ENCODE assay signal across 8 cellular contexts in the genomic region with DNA sequence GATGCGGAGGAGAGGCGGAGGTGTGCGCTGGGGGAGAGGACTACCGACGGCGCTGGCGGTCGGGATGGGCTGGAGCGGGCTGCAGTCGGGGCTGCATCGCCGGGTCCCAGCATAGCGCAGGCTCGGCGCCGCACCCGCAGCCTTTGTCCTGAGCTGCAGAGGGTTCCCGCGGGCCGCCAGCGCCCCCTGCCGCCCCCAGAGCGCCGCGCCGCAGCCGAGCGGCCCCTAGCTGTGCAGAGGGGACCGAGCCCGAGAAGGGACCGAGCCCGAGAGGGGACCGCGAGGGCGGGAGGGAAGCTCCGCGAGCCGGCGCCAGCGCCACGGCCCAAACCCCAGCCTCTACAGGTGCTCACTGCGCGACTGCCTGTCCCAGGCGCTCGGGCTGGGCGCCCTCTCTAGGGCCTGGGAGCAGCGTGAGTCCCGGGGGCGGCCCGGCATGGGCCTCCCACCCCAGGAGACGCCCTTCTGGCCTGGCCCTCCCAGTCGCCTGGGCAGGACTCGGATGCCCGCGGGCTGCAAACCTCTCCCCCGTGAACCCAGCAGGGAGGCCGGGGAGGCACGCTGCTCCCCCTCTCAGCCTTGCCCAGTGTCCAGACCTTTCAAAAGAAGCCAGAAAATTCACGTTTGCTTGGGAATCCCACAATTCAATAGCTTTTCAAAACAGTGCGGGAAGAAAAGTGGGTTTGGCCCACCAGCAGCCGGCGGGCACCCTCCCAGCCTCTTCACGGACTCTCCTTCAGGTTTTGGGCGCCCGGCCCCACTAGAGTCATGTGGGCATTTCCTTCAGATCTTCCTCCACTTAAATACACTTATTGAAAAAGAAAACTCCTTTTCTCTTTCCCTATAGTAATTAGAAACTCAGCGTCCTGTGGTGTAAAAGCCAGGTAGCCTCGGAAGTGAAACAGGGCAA.
DNase-seq lines count a peak whose midpoint lies in the region; ATAC-seq, FAIRE-seq and TF ChIP-seq lines count a peak whose summit lies in the region.

No MANE protein-coding gene starts in this region.

- H3K4me3 ChIP-seq in DOHH2 (ENCODE audit: low read length) (no peak overlapping the region), SU-DHL-6 (ENCODE audit: insufficient read depth, low read length, poor library complexity, severe bottlenecking) (no peak overlapping the region), breast epithelium (peak overlapping the region in 2 of 3 donors; percentile 43 to 66), skeletal muscle satellite cell (ENCODE audit: low read length) (peak overlapping the region; percentile 67)

- no peaks in the 10 kb centered on the region for H3K9me2 ChIP-seq in DOHH2 (replicated peaks; ENCODE audit: control insufficient read depth, low read length)
- no peaks in the 10 kb centered on the region for H3K9me2 ChIP-seq in SU-DHL-6 (replicated peaks; ENCODE audit: insufficient read depth, low read length)

- H3K27me3 ChIP-seq in DOHH2 (ENCODE audit: control insufficient read depth, low read length): peaks cover 49% of the 10 kb centered on the region
- H3K27me3 ChIP-seq in SU-DHL-6 (ENCODE audit: low read length): no peaks in the 10 kb centered on the region
- peaks cover 0 to 6% of the 10 kb centered on the region in 2 donors for H3K27me3 ChIP-seq in breast epithelium
- peaks cover 53% of the 10 kb centered on the region for H3K27me3 ChIP-seq in skeletal muscle satellite cell (ENCODE audit: control insufficient read depth, insufficient read depth, low read length)

- no peaks in the 10 kb centered on the region for H4K20me1 ChIP-seq in DOHH2 (ENCODE audit: control insufficient read depth, insufficient read depth, low read depth, low read length)
- H4K20me1 ChIP-seq in SU-DHL-6 (ENCODE audit: low read depth, low read length): no peaks in the 10 kb centered on the region

- H3K9me3 ChIP-seq in DOHH2 (ENCODE audit: control insufficient read depth, insufficient read depth, low read length) (no peaks in the 10 kb centered on the region), SU-DHL-6 (ENCODE audit: insufficient read depth, low read length) (no peaks in the 10 kb centered on the region), breast epithelium (no peaks in the 10 kb centered on the region), skeletal muscle satellite cell (replicated peaks; ENCODE audit: low read length) (no peaks in the 10 kb centered on the region)

- no peak overlapping the region for H3K9ac ChIP-seq in SU-DHL-6 (ENCODE audit: low read length)
- H3K9ac ChIP-seq in skeletal muscle satellite cell (ENCODE audit: low read depth, low read length): peak overlapping the region; percentile 49

- TF ChIP-seq CTCF in DOHH2 (IDR thresholded peaks at IDR 0.05; ENCODE audit: low read depth, low read length, poor library complexity, severe bottlenecking): peak; percentile 81
- peak; percentile 92 for TF ChIP-seq CTCF in SU-DHL-6 (IDR thresholded peaks at IDR 0.05; ENCODE audit: insufficient read depth, low read length, poor library complexity, severe bottlenecking)
- TF ChIP-seq CTCF in breast epithelium (IDR thresholded peaks at IDR 0.05): peak; percentile 55 to 86 (median 72)

- intact Hi-C loops in breast epithelium (cut with DNase I; ENCODE audit: low total_unique reads): no loop called here

- H3F3A ChIP-seq in DOHH2 (ENCODE audit: control insufficient read depth, insufficient read depth) (no peaks in the 10 kb centered on the region), SU-DHL-6 (ENCODE audit: insufficient read depth) (no peaks in the 10 kb centered on the region)

- H3K27ac ChIP-seq in DOHH2 (ENCODE audit: low read depth, low read length) (no peak overlapping the region), SU-DHL-6 (ENCODE audit: low read depth, low read length) (no peak overlapping the region), breast epithelium (no peak overlapping the region)

- H3K36me3 ChIP-seq in DOHH2 (ENCODE audit: control insufficient read depth, low read length) (no peaks in the 10 kb centered on the region), SU-DHL-6 (ENCODE audit: low read length) (no peaks in the 10 kb centered on the region), breast epithelium (no peaks in the 10 kb centered on the region), skeletal muscle satellite cell (ENCODE audit: insufficient read depth, low read length) (no peaks in the 10 kb centered on the region)

- FAIRE-seq in H54 (lab: Jason Lieb, UNC): no peak

- H3K4me1 ChIP-seq in DOHH2 (ENCODE audit: control insufficient read depth, low read length) (no peaks in the 10 kb centered on the region), breast epithelium (peaks cover 5 to 10% of the 10 kb centered on the region in 2 donors), skeletal muscle satellite cell (ENCODE audit: control insufficient read depth, insufficient read depth, low read length) (peaks cover 20% of the 10 kb centered on the region)

- H3K79me2 ChIP-seq in DOHH2 (ENCODE audit: control insufficient read depth, low read length): no peaks in the 10 kb centered on the region
- H3K79me2 ChIP-seq in SU-DHL-6 (ENCODE audit: insufficient read depth, low read length): no peaks in the 10 kb centered on the region

- TF ChIP-seq POLR2A in H54 (IDR thresholded peaks at IDR 0.05; ENCODE audit: low read depth, low read length) (no peak), breast epithelium (IDR thresholded peaks at IDR 0.05) (no peak)

- DNase-seq in H54 (ENCODE audit: insufficient read length, low spot score) (peak; percentile 90), NCI-H1048 (lab: John Stamatoyannopoulos, UW) (peak; percentile 17), breast epithelium (ENCODE audit: low spot score in 2 of 2) (peak; percentile 50 to 60), iPS-NIHi11 (ENCODE audit: low spot score) (peak; percentile 96)

- H2AFZ ChIP-seq in SU-DHL-6 (ENCODE audit: low read depth, low read length, severe bottlenecking): no peak overlapping the region

- ATAC-seq in GM18873 (IDR thresholded peaks at IDR 0.05; ENCODE audit: low FRiP score, unreplicated experiment): no peak

- H3K4me2 ChIP-seq in DOHH2 (ENCODE audit: low read length) (no peak overlapping the region), SU-DHL-6 (ENCODE audit: low read depth, low read length, poor library complexity, severe bottlenecking) (no peak overlapping the region), skeletal muscle satellite cell (ENCODE audit: low read length) (peak overlapping the region; percentile 96)

Comparison
In these comparisons a context has a peak if more than half of its experiments do, and no peak if none do; other contexts are left out.
1. H3K4me3 ChIP-seq: peak in breast epithelium (2 of 3) and skeletal muscle satellite cell (single experiment); none in DOHH2 (single experiment) and SU-DHL-6 (single experiment).
2. DNase-seq: peak in every context shown above with its lines; median percentile 96 in iPS-NIHi11; 90 in H54; 55 in breast epithelium; 17 in NCI-H1048.
3. Peak in every context shown above with its lines, with median percentiles within 50 percentile points of each other: CTCF ChIP-seq.